In genomic region chr10:79910344-79910743, GRCh38 we compare ENCODE assay signal across 1 cellular context.
A peak's percentile ranks its signal among the peaks of the same experiment; 100 is the strongest.
TF ChIP-seq lines count a peak whose summit lies in the region.

No MANE protein-coding gene starts in this region.

TF ChIP-seq in GM12878, 131 proteins besides CTCF, POLR2A, EP300 and RAD21:
- TF ChIP-seq, protein P1, sequence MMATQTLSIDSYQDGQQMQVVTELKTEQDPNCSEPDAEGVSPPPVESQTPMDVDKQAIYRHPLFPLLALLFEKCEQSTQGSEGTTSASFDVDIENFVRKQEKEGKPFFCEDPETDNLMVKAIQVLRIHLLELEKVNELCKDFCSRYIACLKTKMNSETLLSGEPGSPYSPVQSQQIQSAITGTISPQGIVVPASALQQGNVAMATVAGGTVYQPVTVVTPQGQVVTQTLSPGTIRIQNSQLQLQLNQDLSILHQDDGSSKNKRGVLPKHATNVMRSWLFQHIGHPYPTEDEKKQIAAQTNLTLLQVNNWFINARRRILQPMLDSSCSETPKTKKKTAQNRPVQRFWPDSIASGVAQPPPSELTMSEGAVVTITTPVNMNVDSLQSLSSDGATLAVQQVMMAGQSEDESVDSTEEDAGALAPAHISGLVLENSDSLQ (IDR thresholded peaks at IDR 0.05): no peak
- TF ChIP-seq MEF2A (IDR thresholded peaks at IDR 0.05; ENCODE audit: insufficient read depth, low read depth, low read length): 0 out of 2 replicates have a peak, but pooled peaks have one; percentile 42
TF ChIP-seq in GM12878: peak in this region for 1.
